27 cellular contexts compared by ENCODE assay signal in genomic region chr3:1594940-1595339, GRCh38.
"Had no signal": no experiment of that assay in that cellular context is flagged by ENCODE, and none has a peak within 500 bp of the region (broad histone marks: within the 10 kb centered on the region; RNA-seq: fewer than 3 reads in every experiment).

No MANE protein-coding gene starts in this region.

- H3K27me3 ChIP-seq: stomach, suprapubic skin, testis, thyroid gland, tibial artery, tibial nerve, transverse colon, upper lobe of left lung, upper lobe of right lung, uterus, vagina had no signal

- FAIRE-seq: urothelium cell line had no signal

- H3K9me3 ChIP-seq: suprapubic skin, testis, thyroid gland, transverse colon, upper lobe of right lung had no signal

- H3K27ac ChIP-seq: stomach, suprapubic skin, testis, thoracic aorta, thyroid gland, tibial artery, tibial nerve, transverse colon, upper lobe of left lung, upper lobe of right lung, uterus, vagina had no signal

- H3K4me1 ChIP-seq: stomach, suprapubic skin, testis, thyroid gland, tibial artery, tibial nerve, transverse colon, upper lobe of left lung, upper lobe of right lung, uterus, vagina had no signal

- H3K36me3 ChIP-seq: stomach, suprapubic skin, thoracic aorta, thyroid gland, tibial artery, tibial nerve, transverse colon, upper lobe of left lung, upper lobe of right lung, uterus, vagina had no signal

- ATAC-seq: stimulated activated effector memory CD8-positive, alpha-beta T cell treated with anti-CD3 and anti-CD28 coated beads, Interleukin-12 subunit alpha, Interleukin-12 subunit beta, amount 100 ng/mL, for 72 hours; stimulated activated memory B cell treated with anti-CD40 and anti-IgM and Interleukin-4, amounts not matched to agents 10 μg/mL and 1 μg/mL and 100 μg/mL, for 72 hours; stimulated activated naive B cell treated with anti-CD40 and anti-IgM and Interleukin-4, amounts not matched to agents 10 μg/mL and 1 μg/mL and 100 μg/mL, for 72 hours; stimulated activated naive CD8-positive, alpha-beta T cell treated with anti-CD3 and anti-CD28 coated beads, Interleukin-15, amount 100 ng/mL, for 72 hours; stimulated activated naive CD8-positive, alpha-beta T cell treated with anti-CD3 and anti-CD28 coated beads, Interleukin-15, Interleukin-2, amounts not matched to agents 100 U/mL and 50 U/mL, for 24 hours; upper lobe of right lung had no signal

- H3K4me3 ChIP-seq: stomach, suprapubic skin, testis, thoracic aorta, thyroid gland, tibial artery, tibial nerve, transverse colon, upper lobe of left lung, upper lobe of right lung, uterus, vagina had no signal

- DNase-seq: stimulated activated CD4-positive, alpha-beta T cell treated with anti-CD3 and anti-CD28 coated beads, Interleukin-2, amount 100 ng/mL, for 48 hours; stimulated activated CD4-positive, alpha-beta T cell treated with anti-CD3 and anti-CD28 coated beads, Interleukin-4, amount 100 ng/mL, for 1 hour; stimulated activated CD4-positive, alpha-beta T cell treated with anti-CD3 and anti-CD28 coated beads, Interleukin-4, amount 100 ng/mL, for 24 hours; stimulated activated CD4-positive, alpha-beta T cell treated with anti-CD3 and anti-CD28 coated beads, Interleukin-4, amount 100 ng/mL, for 4 hours; stimulated activated CD8-positive, alpha-beta memory T cell treated with anti-CD3 and anti-CD28 coated beads, Interleukin-4, amount 100 ng/mL, for 48 hours; stimulated activated naive B cell treated with anti-CD40 and anti-IgM and Interleukin-4, amounts not matched to agents 10 μg/mL and 1 μg/mL and 100 μg/mL, for 72 hours; stimulated activated naive CD4-positive, alpha-beta T cell; stimulated activated naive CD4-positive, alpha-beta T cell treated with Interleukin-2 at 50 U/mL for 16 hours; stimulated activated naive CD8-positive, alpha-beta T cell treated with anti-CD3 and anti-CD28 coated beads, Interleukin-15, amount 100 ng/mL, for 72 hours; stimulated activated naive CD8-positive, alpha-beta T cell treated with anti-CD3 and anti-CD28 coated beads, Interleukin-15, Interleukin-2, amounts not matched to agents 100 U/mL and 50 U/mL, for 24 hours; stomach; substantia nigra; testis; thyroid gland; tibial artery; transverse colon; trophoblast cell; upper lobe of left lung; upper lobe of right lung; uterus had no signal
